In the genomic region with DNA sequence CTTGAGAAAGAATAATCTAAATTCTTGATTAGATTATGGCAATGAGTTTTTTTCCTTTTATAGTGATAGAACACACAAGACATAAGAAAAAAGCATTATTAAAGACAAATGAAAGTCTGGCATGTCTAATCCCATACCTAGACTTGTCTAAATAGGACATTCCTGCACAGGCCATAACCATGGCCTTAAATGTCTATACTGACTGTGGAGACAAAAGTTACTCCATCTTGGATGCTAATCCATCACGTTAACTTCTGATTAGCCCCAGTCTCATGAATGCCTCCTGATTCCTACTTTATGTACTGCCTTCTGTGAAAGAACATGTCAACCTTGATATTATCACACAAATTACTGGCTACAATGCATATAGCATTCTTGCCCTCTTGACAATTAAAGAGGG, we compare ENCODE assay signal across 28 cellular contexts.
"Had no signal": no experiment of that assay in that cellular context is flagged by ENCODE, and none has a peak within 500 bp of the region (broad histone marks: within the 10 kb centered on the region; RNA-seq: fewer than 3 reads in every experiment).

No MANE protein-coding gene starts in this region.

- ATAC-seq: effector memory CD8-positive, alpha-beta T cell; esophagus mucosa; foreskin keratinocyte; gastrocnemius medialis; gastroesophageal sphincter; heart left ventricle; heart right ventricle had no signal

- H3K79me2 ChIP-seq: hepatocyte had no signal

- H3K27me3 ChIP-seq: colonic mucosa, dorsolateral prefrontal cortex, esophagus muscularis mucosa, esophagus squamous epithelium, foreskin keratinocyte, gastrocnemius medialis, gastroesophageal sphincter, heart left ventricle, heart right ventricle, hepatocyte had no signal

- H3K9me3 ChIP-seq: colonic mucosa, esophagus muscularis mucosa, esophagus squamous epithelium, gastrocnemius medialis, gastroesophageal sphincter, heart left ventricle, heart right ventricle had no signal

- H3K27me3 Mint-ChIP-seq: dendritic cell treated with granulocyte-macrophage colony-stimulating factor and Interleukin-4, amounts not matched to agents 40 ng/mL and 50 ng/mL, for 4 days; effector memory CD8-positive, alpha-beta T cell had no signal

- H3K4me2 ChIP-seq: hepatocyte had no signal

- H3K27ac Mint-ChIP-seq: dendritic cell treated with granulocyte-macrophage colony-stimulating factor and Interleukin-4, amounts not matched to agents 40 ng/mL and 50 ng/mL, for 4 days; endodermal cell had no signal

- H3K4me3 ChIP-seq: colonic mucosa, coronary artery, dorsolateral prefrontal cortex, esophagus muscularis mucosa, esophagus squamous epithelium, gastrocnemius medialis, gastroesophageal sphincter, heart left ventricle, heart right ventricle, hepatocyte had no signal

- H3K4me1 ChIP-seq: colonic mucosa, esophagus muscularis mucosa, esophagus squamous epithelium, gastrocnemius medialis, gastroesophageal sphincter, heart left ventricle, heart right ventricle had no signal

- H3K9me3 Mint-ChIP-seq: dendritic cell treated with granulocyte-macrophage colony-stimulating factor and Interleukin-4, amounts not matched to agents 40 ng/mL and 50 ng/mL, for 4 days; effector memory CD8-positive, alpha-beta T cell had no signal

- FAIRE-seq: endometrium, endothelial cell of umbilical vein, frontal cortex had no signal

- H2AFZ ChIP-seq: hepatocyte had no signal

- H3K4me3 Mint-ChIP-seq: dendritic cell treated with granulocyte-macrophage colony-stimulating factor and Interleukin-4, amounts not matched to agents 40 ng/mL and 50 ng/mL, for 4 days; effector memory CD8-positive, alpha-beta T cell; endodermal cell had no signal

- H3K27ac ChIP-seq: colonic mucosa, coronary artery, dorsolateral prefrontal cortex, epithelial cell of prostate, esophagus muscularis mucosa, esophagus squamous epithelium, foreskin keratinocyte, gastrocnemius medialis, gastroesophageal sphincter, heart left ventricle, heart right ventricle, hepatocyte had no signal

- DNase-seq: colonic mucosa; cortex of kidney; dermis blood vessel endothelial cell; dorsolateral prefrontal cortex; effector CD4-positive, alpha-beta T cell; effector CD8-positive, alpha-beta T cell; effector memory CD4-positive, alpha-beta T cell; effector memory CD8-positive, alpha-beta T cell; endodermal cell; esophagus squamous epithelium; foreskin fibroblast; foreskin keratinocyte; foreskin melanocyte; gastrocnemius medialis; glutamatergic neuron; head of caudate nucleus; heart left ventricle; heart right ventricle had no signal
